Comparison of ENCODE assay signal across 25 cellular contexts in the genomic region with DNA sequence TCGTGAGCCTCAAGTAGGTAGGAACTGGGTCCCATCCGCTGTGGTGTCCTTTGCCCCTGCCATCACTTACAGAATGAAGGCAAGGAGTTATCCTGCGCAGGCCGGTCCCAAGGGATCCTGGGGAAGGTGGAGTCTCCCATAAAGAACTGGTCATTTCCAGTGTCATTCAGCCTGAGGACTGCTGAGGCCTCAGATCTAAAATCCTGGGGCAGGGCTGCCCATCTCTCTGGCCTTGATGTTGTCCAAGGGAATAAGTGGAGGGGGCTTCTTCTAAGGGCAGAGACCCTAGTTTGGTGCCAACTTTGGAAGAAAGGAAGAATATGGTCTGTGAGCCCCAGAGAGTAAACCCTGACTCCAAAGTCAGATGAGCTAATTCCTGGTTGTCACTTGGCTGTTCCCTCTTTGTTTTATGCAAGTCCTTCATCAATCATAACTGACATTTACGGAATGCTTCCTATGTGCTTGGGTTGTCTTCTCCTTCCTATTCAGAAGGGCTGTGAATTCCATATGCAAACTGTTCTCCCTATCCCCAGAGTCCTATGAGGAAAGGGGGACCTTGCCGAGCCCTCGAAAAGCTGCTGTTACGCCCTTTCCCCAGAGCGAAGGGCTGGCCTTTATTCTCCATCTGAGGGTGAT. TPM values are rescaled to one million over a fixed set of nuclear protein-coding genes. Genes with fewer than 3 reads are reported as not detected.
DNase-seq lines count a peak whose midpoint lies in the region; ATAC-seq lines count a peak whose summit lies in the region.
"Had no signal": no experiment of that assay in that cellular context is flagged by ENCODE, and none has a peak within 500 bp of the region (broad histone marks: within the 10 kb centered on the region; RNA-seq: fewer than 3 reads in every experiment).

No MANE protein-coding gene starts in this region.

- CTCF ChIA-PET in activated CD8-positive, alpha-beta memory T cell treated with anti-CD3 and anti-CD28 coated beads, Interleukin-2, amount 10 ng/mL, durations not matched to agents 7 days and 5 days (lab: Charles Lee): interaction anchor here (0.7 to 13.0 kb wide), 4 partner anchors 26 to 109 kb away, joined by 3 to 536 read pairs (median 4); partner anchors contain the start of gene AHDC1

- no peak overlapping the region for H3K23ac ChIP-seq in trophoblast cell (ENCODE audit: low read length)

- no peak overlapping the region for H2BK5ac ChIP-seq in trophoblast cell (ENCODE audit: low read depth, low read length, poor library complexity)

- H3K36me3 Mint-ChIP-seq in activated CD8-positive, alpha-beta memory T cell treated with anti-CD3 and anti-CD28 coated beads, Interleukin-2, amount 10 ng/mL, durations not matched to agents 7 days and 5 days: peaks cover 40% of the 10 kb centered on the region
- peaks cover 6% of the 10 kb centered on the region for H3K36me3 Mint-ChIP-seq in T-helper 17 cell (ENCODE audit: low read depth)

- peaks cover 3 to 7% of the 10 kb centered on the region in 2 experiments for H3K4me1 ChIP-seq in trophoblast cell (ENCODE audit: control insufficient read depth in 1 of 2, insufficient read depth in 2 of 2, low read length in 2 of 2)

- no CpG with 5 or more reads among the region's 9 CpGs for WGBS in trophoblast cell (ENCODE audit: extremely low coverage, insufficient coverage, insufficient read length)

- H3K4me3 Mint-ChIP-seq in activated CD8-positive, alpha-beta memory T cell treated with anti-CD3 and anti-CD28 coated beads, Interleukin-2, amount 10 ng/mL, durations not matched to agents 7 days and 5 days: no peak overlapping the region
- H3K4me3 Mint-ChIP-seq in T-helper 17 cell: peak overlapping the region; percentile 2
- H3K4me3 Mint-ChIP-seq: CD8-positive, alpha-beta T cell had no signal

- H3K79me1 ChIP-seq in trophoblast cell (ENCODE audit: low read length): peaks cover 4% of the 10 kb centered on the region

- no peak overlapping the region for H3K4ac ChIP-seq in trophoblast cell (ENCODE audit: low read depth, low read length)

- no peak overlapping the region for H3K14ac ChIP-seq in trophoblast cell (ENCODE audit: low read length)

- no peak overlapping the region for H3K18ac ChIP-seq in trophoblast cell (ENCODE audit: low read length)

- no peak overlapping the region for H3K9ac ChIP-seq in trophoblast cell (ENCODE audit: low read length)

- no peak overlapping the region for H3K27ac ChIP-seq in trophoblast cell (ENCODE audit: low read depth, low read length)
- H3K27ac ChIP-seq: C4-2B, Peyer's patch had no signal

- H3K36me3 ChIP-seq in trophoblast cell (ENCODE audit: control insufficient read depth in 1 of 2, insufficient read depth in 2 of 2, low read length in 2 of 2): peaks cover 0 to 3% of the 10 kb centered on the region in 2 experiments
- H3K36me3 ChIP-seq: MG63, Peyer's patch had no signal

- no peaks in the 10 kb centered on the region for H3K9me3 Mint-ChIP-seq in activated CD8-positive, alpha-beta memory T cell treated with anti-CD3 and anti-CD28 coated beads, Interleukin-2, amount 10 ng/mL, durations not matched to agents 7 days and 5 days (ENCODE audit: low read depth)
- H3K9me3 Mint-ChIP-seq: CD8-positive, alpha-beta T cell had no signal

- peak overlapping the region; percentile 44 for H3K27ac Mint-ChIP-seq in activated CD8-positive, alpha-beta memory T cell treated with anti-CD3 and anti-CD28 coated beads, Interleukin-2, amount 10 ng/mL, durations not matched to agents 7 days and 5 days
- H3K27ac Mint-ChIP-seq in T-helper 17 cell: peak overlapping the region; percentile 39
- H3K27ac Mint-ChIP-seq: CD8-positive, alpha-beta T cell had no signal

- H3K4me3 ChIP-seq in trophoblast cell (ENCODE audit: low read depth, low read length): no peak overlapping the region
- H3K4me3 ChIP-seq: MG63, Peyer's patch had no signal

- no peak overlapping the region for H3K4me2 ChIP-seq in trophoblast cell (ENCODE audit: low read length)

- H3K27me3 Mint-ChIP-seq in activated CD8-positive, alpha-beta memory T cell treated with anti-CD3 and anti-CD28 coated beads, Interleukin-2, amount 10 ng/mL, durations not matched to agents 7 days and 5 days: no peaks in the 10 kb centered on the region
- no peaks in the 10 kb centered on the region for H3K27me3 Mint-ChIP-seq in T-helper 17 cell

- no peaks in the 10 kb centered on the region for H3K79me2 ChIP-seq in trophoblast cell (ENCODE audit: control insufficient read depth, insufficient read depth, low read length, poor library complexity)

- no peak overlapping the region for H2BK120ac ChIP-seq in trophoblast cell (ENCODE audit: insufficient read depth, low read length, poor library complexity)

- H4K91ac ChIP-seq in trophoblast cell (ENCODE audit: low read depth, low read length): no peak overlapping the region

- no peaks in the 10 kb centered on the region for H3K27me3 ChIP-seq in trophoblast cell (ENCODE audit: insufficient read depth, low read length)
- H3K27me3 ChIP-seq: MG63, Peyer's patch had no signal

- H4K8ac ChIP-seq in trophoblast cell (ENCODE audit: low read depth, low read length): no peak overlapping the region

- H4K12ac ChIP-seq in trophoblast cell (ENCODE audit: low read depth, low read length): no peak overlapping the region

- H3K9me3 ChIP-seq in T-helper 17 cell (ENCODE audit: control insufficient read depth, low read length, poor library complexity, severe bottlenecking) (no peaks in the 10 kb centered on the region), trophoblast cell (ENCODE audit: insufficient read depth, low read depth, low read length) (peaks cover 2% of the 10 kb centered on the region)
- H3K9me3 ChIP-seq: Caco-2, MG63, Peyer's patch had no signal

- H3K4me1 Mint-ChIP-seq in activated CD8-positive, alpha-beta memory T cell treated with anti-CD3 and anti-CD28 coated beads, Interleukin-2, amount 10 ng/mL, durations not matched to agents 7 days and 5 days: peaks cover 73% of the 10 kb centered on the region
- H3K4me1 Mint-ChIP-seq in T-helper 17 cell: peaks cover 40% of the 10 kb centered on the region

- no peak for DNase-seq in activated CD8-positive, alpha-beta memory T cell treated with anti-CD3 and anti-CD28 coated beads, Interleukin-2, amount 10 ng/mL, durations not matched to agents 7 days and 5 days
- DNase-seq in activated CD8-positive, alpha-beta memory T cell treated with anti-CD3 and anti-CD28 coated beads, Interleukin-2, amount 50 U/mL, for 4 hours: no peak
- DNase-seq in EL (peak; percentile 56), T-helper 17 cell (no peak), trophoblast cell (no peak), NCI-H2227 (lab: John Stamatoyannopoulos, UW; ENCODE audit: unreplicated experiment) (no peak), NOMO-1 treated with DMSO at 0.1 percent for 48 hours (lab: John Stamatoyannopoulos, UW; ENCODE audit: unreplicated experiment) (no peak), NCI-H1105 treated with DMSO at 0.1 percent for 48 hours (lab: John Stamatoyannopoulos, UW) (no peak)
- DNase-seq: AML-193; Caco-2; CD8-positive, alpha-beta T cell; DMS 273 treated with DMSO at 0.1 percent for 48 hours; DMS79; GF-D8; MG63; NCI-H1417 treated with DMSO at 0.1 percent for 48 hours; NCI-H2081; NCI-H226; NCI-H510A; OCI-M1; Peyer's patch; SHP77 treated with DMSO at 0.1 percent for 48 hours had no signal

- no peak overlapping the region for H2AK5ac ChIP-seq in trophoblast cell (ENCODE audit: low read length)

- no peak for ATAC-seq in activated CD8-positive, alpha-beta memory T cell treated with anti-CD3 and anti-CD28 coated beads, Interleukin-2, amount 10 ng/mL, durations not matched to agents 7 days and 5 days
- no peak for ATAC-seq in T-helper 17 cell
- ATAC-seq: CD8-positive, alpha-beta T cell had no signal

- H2AFZ ChIP-seq in trophoblast cell (ENCODE audit: insufficient read depth, low read length, poor library complexity): no peak overlapping the region

- H2BK12ac ChIP-seq in trophoblast cell (ENCODE audit: low read length): peak overlapping the region; percentile 31

RNA-seq across cellular contexts. Expression of gene IFI6, which starts 6.9 kb away (rescaled TPM):
- total RNA-seq in activated CD8-positive, alpha-beta memory T cell treated with anti-CD3 and anti-CD28 coated beads, Interleukin-2, amount 10 ng/mL, durations not matched to agents 7 days and 5 days: 1,000 to 10,000 TPM in 1 of 2 experiments, 100 to 1,000 TPM in 1; 461 to 1,077 TPM
- total RNA-seq in T-helper 17 cell: 10 to 100 TPM; 25.7 to 26.4 TPM
- polyA plus RNA-seq in trophoblast cell (2013): 107 and 108 TPM in 2 replicates

RNA-seq across cellular contexts. Expression of gene FGR, which starts 30.1 kb away (rescaled TPM):
- 1 to 10 TPM in 1 of 2 experiments, under 1 TPM in 1; 0.30 to 1.8 TPM for total RNA-seq in activated CD8-positive, alpha-beta memory T cell treated with anti-CD3 and anti-CD28 coated beads, Interleukin-2, amount 10 ng/mL, durations not matched to agents 7 days and 5 days
- 10 to 100 TPM in 1 of 2 donors, 1 to 10 TPM in 1; 3.3 to 12.6 TPM for total RNA-seq in T-helper 17 cell
- polyA plus RNA-seq in trophoblast cell (2013): 0.04 TPM in 1 of 2 replicates, not detected in the other
- total RNA-seq: Caco-2, HT-29, LHCN-M2 had no signal

Comparison
In these comparisons a context has a peak if more than half of its experiments do, and no peak if none do; other contexts are left out.
1. RNA of gene IFI6, which starts 6.9 kb away (total RNA-seq): 461 to 1,077 TPM in activated CD8-positive, alpha-beta memory T cell treated with anti-CD3 and anti-CD28 coated beads, Interleukin-2, amount 10 ng/mL, durations not matched to agents 7 days and 5 days; 25.7 to 26.4 TPM in T-helper 17 cell; every median in the first group is over 10 times any median in the second.